ENCODE assay signal across 1 cellular context in genomic region chr1:10511494-10511885, GRCh38.
TF ChIP-seq lines count a peak whose summit lies in the region.

No MANE protein-coding gene starts in this region.

TF ChIP-seq in K562, 482 proteins besides CTCF, POLR2A, EP300 and RAD21:
- TF ChIP-seq DEAF1 (CRISPR knock-in tag; IDR thresholded peaks at IDR 0.05): 0 out of 2 replicates have a peak, but pooled peaks have one; percentile 1
- TF ChIP-seq ZNF609 (CRISPR knock-in tag; IDR thresholded peaks at IDR 0.05; ENCODE audit: borderline replicate concordance): 0 out of 2 replicates have a peak, but pooled peaks have one; percentile 51
- no peak for TF ChIP-seq CREB5 (CRISPR knock-in tag; IDR thresholded peaks at IDR 0.05)
- 0 out of 2 replicates have a peak, but pooled peaks have one; percentile 36 for TF ChIP-seq ZNF76 (CRISPR knock-in tag; IDR thresholded peaks at IDR 0.05; ENCODE audit: borderline replicate concordance)
- peak; percentile 47; the same call in 1 of the 2 replicates for TF ChIP-seq ZNF592 (IDR thresholded peaks at IDR 0.05)
- peak; percentile 84; the same call in 1 of the 2 replicates for TF ChIP-seq ZBTB9 (CRISPR knock-in tag; IDR thresholded peaks at IDR 0.05)
- TF ChIP-seq KDM1A (IDR thresholded peaks at IDR 0.05): peak; percentile 77 to 85; a peak in 3 of 4 replicates
- TF ChIP-seq ZNF655 (CRISPR knock-in tag; IDR thresholded peaks at IDR 0.05): no peak
- TF ChIP-seq ESRRA (IDR thresholded peaks at IDR 0.05; ENCODE audit: borderline replicate concordance, low read depth): 0 out of 2 replicates have a peak, but pooled peaks have one; percentile 32
- no peak for TF ChIP-seq HMGXB4 (CRISPR knock-in tag; IDR thresholded peaks at IDR 0.05)
- TF ChIP-seq ZNF644 (tag; IDR thresholded peaks at IDR 0.05; ENCODE audit: low read depth): peak; percentile 11; the same call in 1 of the 2 replicates
- TF ChIP-seq BHLHE40 (IDR thresholded peaks at IDR 0.05; ENCODE audit: low read length): peak; percentile 78
- TF ChIP-seq ZNF311 (CRISPR knock-in tag; IDR thresholded peaks at IDR 0.05): 0 out of 2 replicates have a peak, but pooled peaks have one; percentile 23
- TF ChIP-seq MAFG (tag; conservative IDR thresholded peaks at IDR 0.05): 0 out of 2 replicates have a peak, but pooled peaks have one; percentile 3
- TF ChIP-seq ZNF41 (CRISPR knock-in tag; conservative IDR thresholded peaks at IDR 0.05): peak; percentile 2; the same call in 1 of the 2 replicates
- TF ChIP-seq NR2C2 (CRISPR knock-in tag; IDR thresholded peaks at IDR 0.05): no peak
- TF ChIP-seq NR2C2 (tag; IDR thresholded peaks at IDR 0.05): peak; percentile 68
- TF ChIP-seq EHMT2 (IDR thresholded peaks at IDR 0.05): no peak
- TF ChIP-seq ZNF395 (CRISPR knock-in tag; IDR thresholded peaks at IDR 0.05): peak; percentile 70; the same call in 1 of the 2 replicates
- TF ChIP-seq TAF9B (IDR thresholded peaks at IDR 0.05; ENCODE audit: partially characterized antibody): peak; percentile 27
- TF ChIP-seq MAFF (IDR thresholded peaks at IDR 0.05; ENCODE audit: low read length): no peak
- TF ChIP-seq PCBP1 (IDR thresholded peaks at IDR 0.05; ENCODE audit: low read depth, low read length, poor library complexity, severe bottlenecking): no peak
- TF ChIP-seq NR2C1 (IDR thresholded peaks at IDR 0.05): peak; percentile 23; the same call in 1 of the 2 replicates
- peak; percentile 8; the same call in 1 of the 2 replicates for TF ChIP-seq NR2C1 (tag; IDR thresholded peaks at IDR 0.05)
- 0 out of 2 replicates have a peak, but pooled peaks have one; percentile 0 for TF ChIP-seq BACH1 (tag; IDR thresholded peaks at IDR 0.05)
- TF ChIP-seq HDGF (IDR thresholded peaks at IDR 0.05): no peak
- TF ChIP-seq JUNB (CRISPR knock-in tag; conservative IDR thresholded peaks at IDR 0.05): no peak
- no peak for TF ChIP-seq MCM3 (IDR thresholded peaks at IDR 0.05)
- no peak for TF ChIP-seq ZNF75A (CRISPR knock-in tag; IDR thresholded peaks at IDR 0.05)
